Comparison of ENCODE assay signal across 25 cellular contexts in genomic region chr5:143370440-143370839, GRCh38.
"Had no signal": no experiment of that assay in that cellular context is flagged by ENCODE, and none has a peak within 500 bp of the region (broad histone marks: within the 10 kb centered on the region; RNA-seq: fewer than 3 reads in every experiment).

No MANE protein-coding gene starts in this region.

- FAIRE-seq: colon, endothelial cell of umbilical vein, frontal cortex, kidney had no signal

- H3K27me3 ChIP-seq: dorsolateral prefrontal cortex, esophagus muscularis mucosa, foreskin keratinocyte, gastroesophageal sphincter, heart left ventricle, hepatocyte had no signal

- H3K9me3 ChIP-seq: esophagus muscularis mucosa, gastroesophageal sphincter, left ventricle myocardium inferior, lower lobe of right lung had no signal

- H3K9me3 Mint-ChIP-seq: immature natural killer cell had no signal

- DNase-seq: dermis blood vessel endothelial cell; dorsolateral prefrontal cortex; effector CD4-positive, alpha-beta T cell; effector memory CD4-positive, alpha-beta T cell; foreskin keratinocyte; heart left ventricle; hypothalamus; immature natural killer cell; islet precursor cell; kidney; kidney glomerular epithelial cell; left colon; left ventricle myocardium inferior; lower lobe of right lung; mesendoderm; midbrain; naive thymus-derived CD4-positive, alpha-beta T cell had no signal

- ATAC-seq: foreskin keratinocyte; gastroesophageal sphincter; heart left ventricle; left colon; left lobe of liver; lower lobe of right lung; naive thymus-derived CD4-positive, alpha-beta T cell had no signal

- H3K4me3 ChIP-seq: coronary artery, dorsolateral prefrontal cortex, esophagus muscularis mucosa, gastroesophageal sphincter, heart left ventricle, hepatocyte, left ventricle myocardium inferior, lower lobe of right lung had no signal

- H3K36me3 ChIP-seq: esophagus muscularis mucosa, gastroesophageal sphincter, left ventricle myocardium inferior, lower lobe of right lung had no signal

- H3K27ac ChIP-seq: coronary artery, esophagus muscularis mucosa, foreskin keratinocyte, gastroesophageal sphincter, heart left ventricle, hepatocyte, left ventricle myocardium inferior, lower lobe of right lung had no signal

- H3K4me3 Mint-ChIP-seq: immature natural killer cell had no signal

- H2AFZ ChIP-seq: hepatocyte had no signal

- H3K4me2 ChIP-seq: hepatocyte had no signal
